ENCODE assay signal across 8 cellular contexts in genomic region chrX:39133971-39134370, GRCh38.
DNase-seq lines count a peak whose midpoint lies in the region; TF ChIP-seq lines count a peak whose summit lies in the region.

No MANE protein-coding gene starts in this region.

- peak; percentile 40 for TF ChIP-seq CTCF in left ventricle myocardium inferior (IDR thresholded peaks at IDR 0.05; ENCODE audit: borderline replicate concordance)
- TF ChIP-seq CTCF in choroid plexus epithelial cell (conservative IDR thresholded peaks at IDR 0.05; ENCODE audit: low read depth, low read length) = peak; percentile 4

- no peaks in the 10 kb centered on the region for H3K27me3 ChIP-seq in left ventricle myocardium inferior (ENCODE audit: low read depth)

- DNase-seq in left ventricle myocardium inferior = no peak
- DNase-seq in cardiac septum (ENCODE audit: low spot score) = no peak
- peak; percentile 11 for DNase-seq in NCI-H1105 (lab: John Stamatoyannopoulos, UW)
- DNase-seq in choroid plexus epithelial cell (ENCODE audit: low read depth) = no peak
- DNase-seq in NK-92 treated with Interleukin-12 subunit alpha and Interleukin-12 subunit beta, amount 100 ng/mL, for 24 hours (lab: John Stamatoyannopoulos, UW) = no peak
- DNase-seq in HPDE6-E6E7 (ENCODE audit: extremely low spot score) = no peak
- no peak for DNase-seq in ecto neural progenitor cell (ENCODE audit: low spot score)
- DNase-seq in retina = no peak

- H3K4me3 ChIP-seq in left ventricle myocardium inferior (no peak overlapping the region), choroid plexus epithelial cell (ENCODE audit: low read depth, low read length) (no peak overlapping the region)

- H3K27ac ChIP-seq in left ventricle myocardium inferior (replicated peaks) = no peak overlapping the region

- no peaks in the 10 kb centered on the region for H3K4me1 ChIP-seq in left ventricle myocardium inferior

- H3K36me3 ChIP-seq in left ventricle myocardium inferior = no peaks in the 10 kb centered on the region

- intact Hi-C loops in left ventricle myocardium inferior (cut with micrococcal nuclease) (no loop called here), cardiac septum (cut with DNase I) (no loop called here)

- H3K9me3 ChIP-seq in left ventricle myocardium inferior (replicated peaks) = no peaks in the 10 kb centered on the region
